Comparison of ENCODE assay signal across 1 cellular context in genomic region chr11:57647368-57647767, GRCh38.
TF ChIP-seq lines count a peak whose summit lies in the region.

No MANE protein-coding gene starts in this region.

TF ChIP-seq in H1, 55 proteins besides CTCF, POLR2A, EP300 and RAD21:
- no peak for TF ChIP-seq HDAC6 (IDR thresholded peaks at IDR 0.05; ENCODE audit: low read depth, low read length)
- TF ChIP-seq MAFK (IDR thresholded peaks at IDR 0.05; ENCODE audit: low read depth, low read length): no peak
- TF ChIP-seq, protein P1, sequence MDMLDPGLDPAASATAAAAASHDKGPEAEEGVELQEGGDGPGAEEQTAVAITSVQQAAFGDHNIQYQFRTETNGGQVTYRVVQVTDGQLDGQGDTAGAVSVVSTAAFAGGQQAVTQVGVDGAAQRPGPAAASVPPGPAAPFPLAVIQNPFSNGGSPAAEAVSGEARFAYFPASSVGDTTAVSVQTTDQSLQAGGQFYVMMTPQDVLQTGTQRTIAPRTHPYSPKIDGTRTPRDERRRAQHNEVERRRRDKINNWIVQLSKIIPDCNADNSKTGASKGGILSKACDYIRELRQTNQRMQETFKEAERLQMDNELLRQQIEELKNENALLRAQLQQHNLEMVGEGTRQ (IDR thresholded peaks at IDR 0.05; ENCODE audit: low read length): 0 out of 2 replicates have a peak, but pooled peaks have one; percentile 2
- no peak for TF ChIP-seq TEAD4 (IDR thresholded peaks at IDR 0.05; ENCODE audit: low read depth, low read length)
- TF ChIP-seq PHF8 (conservative IDR thresholded peaks at IDR 0.05; ENCODE audit: low read depth, low read length): no peak
- no peak for TF ChIP-seq BCL11A (IDR thresholded peaks at IDR 0.05; ENCODE audit: low read depth in 2 of 2, low read length in 2 of 2)
- TF ChIP-seq SRF (IDR thresholded peaks at IDR 0.05; ENCODE audit: low read depth, low read length): no peak
- TF ChIP-seq SIX5 (IDR thresholded peaks at IDR 0.05; ENCODE audit: low read depth, low read length): no peak
- no peak for TF ChIP-seq NANOG (IDR thresholded peaks at IDR 0.05; ENCODE audit: insufficient read depth, low read depth, low read length, poor library complexity, severe bottlenecking)
- no peak for TF ChIP-seq JUN (IDR thresholded peaks at IDR 0.05; ENCODE audit: low read depth, low read length)
- TF ChIP-seq CREB1 (IDR thresholded peaks at IDR 0.05): peak; percentile 87
- peak; percentile 37 for TF ChIP-seq TAF7 (optimal IDR thresholded peaks at IDR 0.05; ENCODE audit: borderline replicate concordance, low read depth, low read length)
- no peak for TF ChIP-seq SAP30 (IDR thresholded peaks at IDR 0.05; ENCODE audit: insufficient read depth, insufficient replicate concordance, low read length)
- TF ChIP-seq TAF1 (IDR thresholded peaks at IDR 0.05; ENCODE audit: low read depth, low read length): peak; percentile 29; the same call in 1 of the 2 replicates
- no peak for TF ChIP-seq ATF2 (IDR thresholded peaks at IDR 0.05; ENCODE audit: low read length)
- peak; percentile 73 for TF ChIP-seq POLR2AphosphoS5 (IDR thresholded peaks at IDR 0.05; ENCODE audit: low read depth, low read length)
- no peak for TF ChIP-seq KDM4A (IDR thresholded peaks at IDR 0.05; ENCODE audit: low read depth, low read length, severe bottlenecking)
- no peak for TF ChIP-seq CHD1 (IDR thresholded peaks at IDR 0.05; ENCODE audit: low read depth, low read length)
- no peak for TF ChIP-seq SP1 (IDR thresholded peaks at IDR 0.05; ENCODE audit: low read depth, low read length)
- no peak for TF ChIP-seq SP4 (IDR thresholded peaks at IDR 0.05; ENCODE audit: low read length)
- no peak for TF ChIP-seq ZNF274 (IDR thresholded peaks at IDR 0.05; ENCODE audit: borderline replicate concordance, extremely low read depth, low read length)
- no peak for TF ChIP-seq KDM5A (IDR thresholded peaks at IDR 0.05; ENCODE audit: low read length)
- TF ChIP-seq, protein P2, sequence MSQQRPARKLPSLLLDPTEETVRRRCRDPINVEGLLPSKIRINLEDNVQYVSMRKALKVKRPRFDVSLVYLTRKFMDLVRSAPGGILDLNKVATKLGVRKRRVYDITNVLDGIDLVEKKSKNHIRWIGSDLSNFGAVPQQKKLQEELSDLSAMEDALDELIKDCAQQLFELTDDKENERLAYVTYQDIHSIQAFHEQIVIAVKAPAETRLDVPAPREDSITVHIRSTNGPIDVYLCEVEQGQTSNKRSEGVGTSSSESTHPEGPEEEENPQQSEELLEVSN (IDR thresholded peaks at IDR 0.05): no peak
- TF ChIP-seq, protein P3, sequence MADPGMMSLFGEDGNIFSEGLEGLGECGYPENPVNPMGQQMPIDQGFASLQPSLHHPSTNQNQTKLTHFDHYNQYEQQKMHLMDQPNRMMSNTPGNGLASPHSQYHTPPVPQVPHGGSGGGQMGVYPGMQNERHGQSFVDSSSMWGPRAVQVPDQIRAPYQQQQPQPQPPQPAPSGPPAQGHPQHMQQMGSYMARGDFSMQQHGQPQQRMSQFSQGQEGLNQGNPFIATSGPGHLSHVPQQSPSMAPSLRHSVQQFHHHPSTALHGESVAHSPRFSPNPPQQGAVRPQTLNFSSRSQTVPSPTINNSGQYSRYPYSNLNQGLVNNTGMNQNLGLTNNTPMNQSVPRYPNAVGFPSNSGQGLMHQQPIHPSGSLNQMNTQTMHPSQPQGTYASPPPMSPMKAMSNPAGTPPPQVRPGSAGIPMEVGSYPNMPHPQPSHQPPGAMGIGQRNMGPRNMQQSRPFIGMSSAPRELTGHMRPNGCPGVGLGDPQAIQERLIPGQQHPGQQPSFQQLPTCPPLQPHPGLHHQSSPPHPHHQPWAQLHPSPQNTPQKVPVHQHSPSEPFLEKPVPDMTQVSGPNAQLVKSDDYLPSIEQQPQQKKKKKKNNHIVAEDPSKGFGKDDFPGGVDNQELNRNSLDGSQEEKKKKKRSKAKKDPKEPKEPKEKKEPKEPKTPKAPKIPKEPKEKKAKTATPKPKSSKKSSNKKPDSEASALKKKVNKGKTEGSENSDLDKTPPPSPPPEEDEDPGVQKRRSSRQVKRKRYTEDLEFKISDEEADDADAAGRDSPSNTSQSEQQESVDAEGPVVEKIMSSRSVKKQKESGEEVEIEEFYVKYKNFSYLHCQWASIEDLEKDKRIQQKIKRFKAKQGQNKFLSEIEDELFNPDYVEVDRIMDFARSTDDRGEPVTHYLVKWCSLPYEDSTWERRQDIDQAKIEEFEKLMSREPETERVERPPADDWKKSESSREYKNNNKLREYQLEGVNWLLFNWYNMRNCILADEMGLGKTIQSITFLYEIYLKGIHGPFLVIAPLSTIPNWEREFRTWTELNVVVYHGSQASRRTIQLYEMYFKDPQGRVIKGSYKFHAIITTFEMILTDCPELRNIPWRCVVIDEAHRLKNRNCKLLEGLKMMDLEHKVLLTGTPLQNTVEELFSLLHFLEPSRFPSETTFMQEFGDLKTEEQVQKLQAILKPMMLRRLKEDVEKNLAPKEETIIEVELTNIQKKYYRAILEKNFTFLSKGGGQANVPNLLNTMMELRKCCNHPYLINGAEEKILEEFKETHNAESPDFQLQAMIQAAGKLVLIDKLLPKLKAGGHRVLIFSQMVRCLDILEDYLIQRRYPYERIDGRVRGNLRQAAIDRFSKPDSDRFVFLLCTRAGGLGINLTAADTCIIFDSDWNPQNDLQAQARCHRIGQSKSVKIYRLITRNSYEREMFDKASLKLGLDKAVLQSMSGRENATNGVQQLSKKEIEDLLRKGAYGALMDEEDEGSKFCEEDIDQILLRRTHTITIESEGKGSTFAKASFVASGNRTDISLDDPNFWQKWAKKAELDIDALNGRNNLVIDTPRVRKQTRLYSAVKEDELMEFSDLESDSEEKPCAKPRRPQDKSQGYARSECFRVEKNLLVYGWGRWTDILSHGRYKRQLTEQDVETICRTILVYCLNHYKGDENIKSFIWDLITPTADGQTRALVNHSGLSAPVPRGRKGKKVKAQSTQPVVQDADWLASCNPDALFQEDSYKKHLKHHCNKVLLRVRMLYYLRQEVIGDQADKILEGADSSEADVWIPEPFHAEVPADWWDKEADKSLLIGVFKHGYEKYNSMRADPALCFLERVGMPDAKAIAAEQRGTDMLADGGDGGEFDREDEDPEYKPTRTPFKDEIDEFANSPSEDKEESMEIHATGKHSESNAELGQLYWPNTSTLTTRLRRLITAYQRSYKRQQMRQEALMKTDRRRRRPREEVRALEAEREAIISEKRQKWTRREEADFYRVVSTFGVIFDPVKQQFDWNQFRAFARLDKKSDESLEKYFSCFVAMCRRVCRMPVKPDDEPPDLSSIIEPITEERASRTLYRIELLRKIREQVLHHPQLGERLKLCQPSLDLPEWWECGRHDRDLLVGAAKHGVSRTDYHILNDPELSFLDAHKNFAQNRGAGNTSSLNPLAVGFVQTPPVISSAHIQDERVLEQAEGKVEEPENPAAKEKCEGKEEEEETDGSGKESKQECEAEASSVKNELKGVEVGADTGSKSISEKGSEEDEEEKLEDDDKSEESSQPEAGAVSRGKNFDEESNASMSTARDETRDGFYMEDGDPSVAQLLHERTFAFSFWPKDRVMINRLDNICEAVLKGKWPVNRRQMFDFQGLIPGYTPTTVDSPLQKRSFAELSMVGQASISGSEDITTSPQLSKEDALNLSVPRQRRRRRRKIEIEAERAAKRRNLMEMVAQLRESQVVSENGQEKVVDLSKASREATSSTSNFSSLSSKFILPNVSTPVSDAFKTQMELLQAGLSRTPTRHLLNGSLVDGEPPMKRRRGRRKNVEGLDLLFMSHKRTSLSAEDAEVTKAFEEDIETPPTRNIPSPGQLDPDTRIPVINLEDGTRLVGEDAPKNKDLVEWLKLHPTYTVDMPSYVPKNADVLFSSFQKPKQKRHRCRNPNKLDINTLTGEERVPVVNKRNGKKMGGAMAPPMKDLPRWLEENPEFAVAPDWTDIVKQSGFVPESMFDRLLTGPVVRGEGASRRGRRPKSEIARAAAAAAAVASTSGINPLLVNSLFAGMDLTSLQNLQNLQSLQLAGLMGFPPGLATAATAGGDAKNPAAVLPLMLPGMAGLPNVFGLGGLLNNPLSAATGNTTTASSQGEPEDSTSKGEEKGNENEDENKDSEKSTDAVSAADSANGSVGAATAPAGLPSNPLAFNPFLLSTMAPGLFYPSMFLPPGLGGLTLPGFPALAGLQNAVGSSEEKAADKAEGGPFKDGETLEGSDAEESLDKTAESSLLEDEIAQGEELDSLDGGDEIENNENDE (IDR thresholded peaks at IDR 0.05; ENCODE audit: insufficient replicate concordance, low read length): no peak
- TF ChIP-seq SIN3A (conservative IDR thresholded peaks at IDR 0.05 in 1 of 2, IDR thresholded peaks at IDR 0.05 in 1 of 2; ENCODE audit: low read depth in 1 of 2, low read length in 2 of 2): no peak
- no peak for TF ChIP-seq YY1 (IDR thresholded peaks at IDR 0.05; ENCODE audit: low read depth, low read length)
- TF ChIP-seq RBBP5 (IDR thresholded peaks at IDR 0.05; ENCODE audit: borderline replicate concordance, low read depth, low read length): no peak
- no peak for TF ChIP-seq CTBP2 (IDR thresholded peaks at IDR 0.05; ENCODE audit: borderline replicate concordance, insufficient read depth, insufficient read length, low read length)
- TF ChIP-seq ASH2L (IDR thresholded peaks at IDR 0.05; ENCODE audit: low read length): no peak
